ENCODE assay signal across 14 cellular contexts in genomic region chr2:224976629-224977525, GRCh38.
DNase-seq lines count a peak whose midpoint lies in the region; ATAC-seq and TF ChIP-seq lines count a peak whose summit lies in the region.
"Had no signal": no experiment of that assay in that cellular context is flagged by ENCODE, and none has a peak within 500 bp of the region (broad histone marks: within the 10 kb centered on the region; RNA-seq: fewer than 3 reads in every experiment).

No MANE protein-coding gene starts in this region.

- H3K27ac ChIP-seq in CD4-positive, alpha-beta T cell (ENCODE audit: low read depth, low read length): no peak overlapping the region

- peaks cover 60% of the 10 kb centered on the region for H3K36me3 Mint-ChIP-seq in CD4-positive, alpha-beta T cell (ENCODE audit: low read depth)
- H3K36me3 Mint-ChIP-seq in activated naive CD8-positive, alpha-beta T cell treated with anti-CD3 and anti-CD28 coated beads, Interleukin-2, amount 50 U/mL, for 24 hours (ENCODE audit: low read depth): peaks cover 6% of the 10 kb centered on the region

- H3K9me3 Mint-ChIP-seq in CD4-positive, alpha-beta T cell: no peaks in the 10 kb centered on the region
- H3K9me3 Mint-ChIP-seq in activated naive CD8-positive, alpha-beta T cell treated with anti-CD3 and anti-CD28 coated beads, Interleukin-2, amount 50 U/mL, for 24 hours: peaks cover 7% of the 10 kb centered on the region

- no peak for DNase-seq in CD4-positive, alpha-beta T cell
- DNase-seq in activated naive CD8-positive, alpha-beta T cell treated with anti-CD3 and anti-CD28 coated beads, Interleukin-2, amount 50 U/mL, for 24 hours: no peak
- no peak for DNase-seq in left colon
- DNase-seq in NCI-H226: no peak
- DNase-seq in activated gamma-delta T cell (lab: John Stamatoyannopoulos, UW): no peak
- no peak for DNase-seq in NCI-H345 (lab: John Stamatoyannopoulos, UW)
- DNase-seq: activated CD4-positive, alpha-beta T cell treated with anti-CD3 and anti-CD28 coated beads for 1 hour; cerebellar nuclear complex; DMS79 treated with DMSO at 0.1 percent for 48 hours; MV-4-11; stimulated activated CD4-positive, alpha-beta T cell treated with anti-CD3 and anti-CD28 coated beads, Interleukin-2, amount 100 ng/mL, for 48 hours; stimulated activated naive CD4-positive, alpha-beta T cell had no signal

- no peaks in the 10 kb centered on the region for H3K27me3 Mint-ChIP-seq in CD4-positive, alpha-beta T cell
- H3K27me3 Mint-ChIP-seq in activated naive CD8-positive, alpha-beta T cell treated with anti-CD3 and anti-CD28 coated beads, Interleukin-2, amount 50 U/mL, for 24 hours: no peaks in the 10 kb centered on the region

- H3K9me3 ChIP-seq in CD4-positive, alpha-beta T cell (ENCODE audit: control insufficient read depth, low read length): no peaks in the 10 kb centered on the region

- no peak overlapping the region for H3K4me3 Mint-ChIP-seq in CD4-positive, alpha-beta T cell
- H3K4me3 Mint-ChIP-seq in activated naive CD8-positive, alpha-beta T cell treated with anti-CD3 and anti-CD28 coated beads, Interleukin-2, amount 50 U/mL, for 24 hours: peak overlapping the region; percentile 1

- no peak for ATAC-seq in CD4-positive, alpha-beta T cell (ENCODE audit: poor library complexity)
- ATAC-seq in GM19043 (IDR thresholded peaks at IDR 0.05; ENCODE audit: low read depth, unreplicated experiment) (peak; percentile 39), HG02885 (IDR thresholded peaks at IDR 0.05; ENCODE audit: poor library complexity, unreplicated experiment) (peak; percentile 42), left colon (no peak)
- peak; percentile 22 for ATAC-seq in activated naive CD8-positive, alpha-beta T cell treated with anti-CD3 and anti-CD28 coated beads, Interleukin-2, amount 50 U/mL, for 24 hours

- no peaks in the 10 kb centered on the region for H3K27me3 ChIP-seq in CD4-positive, alpha-beta T cell (ENCODE audit: control insufficient read depth, insufficient read depth, low read length)

- TF ChIP-seq CTCF in CD4-positive, alpha-beta T cell (IDR thresholded peaks at IDR 0.05): no peak

- intact Hi-C loops in CD4-positive, alpha-beta T cell (cut with DNase I, micrococcal nuclease): no loop called here
- intact Hi-C loops in left colon (cut with DNase I, micrococcal nuclease): no loop called here

- peaks cover 70% of the 10 kb centered on the region for H3K4me1 Mint-ChIP-seq in CD4-positive, alpha-beta T cell (ENCODE audit: low read depth)
- peaks cover 68% of the 10 kb centered on the region for H3K4me1 Mint-ChIP-seq in activated naive CD8-positive, alpha-beta T cell treated with anti-CD3 and anti-CD28 coated beads, Interleukin-2, amount 50 U/mL, for 24 hours

- H3K27ac Mint-ChIP-seq in CD4-positive, alpha-beta T cell: peak overlapping the region; percentile 62
- peak overlapping the region; percentile 28 for H3K27ac Mint-ChIP-seq in activated naive CD8-positive, alpha-beta T cell treated with anti-CD3 and anti-CD28 coated beads, Interleukin-2, amount 50 U/mL, for 24 hours

- POLR2A ChIA-PET in CD4-positive, alpha-beta T cell (lab: Charles Lee): no interaction called here

- CTCF ChIA-PET in CD4-positive, alpha-beta T cell (lab: Charles Lee): no interaction called here

Comparison
In these comparisons a context has a peak if more than half of its experiments do, and no peak if none do; other contexts are left out.
1. ATAC-seq: peak in GM19043 (single experiment), HG02885 (single experiment) and activated naive CD8-positive, alpha-beta T cell treated with anti-CD3 and anti-CD28 coated beads, Interleukin-2, amount 50 U/mL, for 24 hours (single experiment); none in CD4-positive, alpha-beta T cell (single experiment) and left colon (single experiment).